25 cellular contexts compared by ENCODE assay signal in the genomic region with DNA sequence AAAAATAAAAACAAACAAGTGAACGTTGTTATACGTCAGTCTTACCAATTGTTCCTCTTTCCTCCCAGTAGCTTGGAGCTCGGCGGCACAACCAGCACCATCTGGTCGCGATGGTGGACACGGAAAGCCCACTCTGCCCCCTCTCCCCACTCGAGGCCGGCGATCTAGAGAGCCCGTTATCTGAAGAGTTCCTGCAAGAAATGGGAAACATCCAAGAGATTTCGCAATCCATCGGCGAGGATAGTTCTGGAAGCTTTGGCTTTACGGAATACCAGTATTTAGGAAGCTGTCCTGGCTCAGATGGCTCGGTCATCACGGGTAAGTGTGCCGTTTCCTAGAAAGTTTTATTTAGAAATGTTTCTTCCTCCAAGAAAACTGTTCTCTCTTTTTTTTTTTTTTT.
"Had no signal": no experiment of that assay in that cellular context is flagged by ENCODE, and none has a peak within 500 bp of the region (broad histone marks: within the 10 kb centered on the region; RNA-seq: fewer than 3 reads in every experiment).

No MANE protein-coding gene starts in this region.

- H3K27ac ChIP-seq: HL-60 had no signal

- DNase-seq: KBM-7, MV-4-11, NCI-H1048, NCI-H1105, NCI-H1417, NCI-H1436 treated with DMSO at 0.1 percent for 48 hours, NCI-H1694, NCI-H1930, NCI-H2081, NCI-H2107, NCI-H2171, NCI-H226, NCI-H446, NCI-H510A, NCI-H524 treated with DMSO at 0.1 percent for 48 hours, NCI-H69, NCI-H774, RPMI8226, SHP77, SK-N-SH, SW 1271, T-cell had no signal

- H3K9me3 ChIP-seq: SK-N-SH had no signal

- FAIRE-seq: HTR-8/SVneo, RCC 7860 had no signal

- H3K4me2 ChIP-seq: SK-N-SH had no signal

- ATAC-seq: T-cell had no signal

- H3K9ac ChIP-seq: SK-N-SH had no signal
